8 cellular contexts compared by ENCODE assay signal in the genomic region with DNA sequence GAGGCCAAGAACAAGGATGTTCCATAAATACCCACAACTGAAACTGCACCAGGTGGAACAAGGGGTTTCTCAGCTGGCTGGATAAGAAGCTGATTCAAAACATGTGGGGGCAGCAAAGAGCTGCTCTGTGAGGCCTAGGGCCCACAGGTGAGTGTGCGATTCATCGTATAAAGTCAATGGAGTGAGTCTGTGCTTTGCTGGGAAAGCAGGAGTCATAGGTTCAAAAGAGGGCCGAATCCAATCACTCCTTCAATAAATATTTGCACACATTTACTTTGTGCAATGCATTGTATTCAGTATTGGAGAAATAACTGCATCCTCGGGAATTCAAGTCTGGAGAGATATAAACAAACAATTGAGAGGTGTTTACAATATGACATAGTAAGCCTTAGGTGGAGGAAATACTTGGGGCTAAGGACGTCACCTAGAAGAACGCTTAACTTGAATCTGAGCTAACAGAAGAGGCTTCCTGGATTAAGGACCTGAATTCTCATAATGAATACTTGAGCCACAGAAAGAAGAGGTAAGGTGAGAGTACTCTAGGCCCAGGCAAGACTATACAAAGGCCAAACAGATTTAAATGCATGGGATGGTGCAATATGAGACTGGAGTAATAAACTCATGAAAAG.
A peak's percentile ranks its signal among the peaks of the same experiment; 100 is the strongest.
DNase-seq lines count a peak whose midpoint lies in the region; ATAC-seq, FAIRE-seq and TF ChIP-seq lines count a peak whose summit lies in the region.

No MANE protein-coding gene starts in this region.

- peak overlapping the region; percentile 64 to 75 (median 71) for H3K27ac Mint-ChIP-seq in nephron

- FAIRE-seq in bronchial epithelial cell (lab: Jason Lieb, UNC): peak; percentile 7

- peak; percentile 46 for DNase-seq in GM12865 (ENCODE audit: low read depth)
- peak; percentile 23 for DNase-seq in LNCaP clone FGC (ENCODE audit: low read depth)
- peak; percentile 67 for DNase-seq in bronchial epithelial cell (ENCODE audit: low read depth)
- no peak for DNase-seq in SW 1271 (lab: John Stamatoyannopoulos, UW)
- no peak for DNase-seq in NCI-H187 (lab: John Stamatoyannopoulos, UW)

- H3K4me3 ChIP-seq in GM12865 (ENCODE audit: low read depth, low read length): no peak overlapping the region
- H3K4me3 ChIP-seq in LNCaP clone FGC (ENCODE audit: low read depth, low read length): no peak overlapping the region
- H3K4me3 ChIP-seq in bronchial epithelial cell (ENCODE audit: low read depth, low read length): no peak overlapping the region

- TF ChIP-seq CTCF in GM12865 (IDR thresholded peaks at IDR 0.05; ENCODE audit: insufficient read depth, low read depth, low read length, missing control alignments) (peak; percentile 29), LNCaP clone FGC (IDR thresholded peaks at IDR 0.05; ENCODE audit: control insufficient read depth, extremely low read depth, insufficient read depth) (peak; percentile 69), bronchial epithelial cell (IDR thresholded peaks at IDR 0.05; ENCODE audit: insufficient read depth, low read length, severe bottlenecking) (peak; percentile 73), nephron (IDR thresholded peaks at IDR 0.05; ENCODE audit: unreplicated experiment in 3 of 3) (peak; percentile 41 to 45 (median 44))

- no peaks in the 10 kb centered on the region for H3K36me3 Mint-ChIP-seq in nephron (ENCODE audit: low read depth)

- H3K4me1 Mint-ChIP-seq in nephron: peaks cover 30% of the 10 kb centered on the region

- no peaks in the 10 kb centered on the region for H3K36me3 ChIP-seq in bronchial epithelial cell (ENCODE audit: control insufficient read depth, insufficient read depth, low read length)

- H3K9me3 Mint-ChIP-seq in nephron: no peaks in the 10 kb centered on the region

- H3K27me3 Mint-ChIP-seq in nephron (ENCODE audit: low read depth): no peaks in the 10 kb centered on the region

- H3K4me3 Mint-ChIP-seq in nephron: no peak overlapping the region

- ATAC-seq in HG03159 (IDR thresholded peaks at IDR 0.05; ENCODE audit: unreplicated experiment) (no peak), GM18517 (IDR thresholded peaks at IDR 0.05; ENCODE audit: unreplicated experiment) (no peak)

- H3K27me3 ChIP-seq in bronchial epithelial cell (ENCODE audit: control insufficient read depth, insufficient read depth, low read length): no peaks in the 10 kb centered on the region

Comparison
In these comparisons a context has a peak if more than half of its experiments do, and no peak if none do; other contexts are left out.
1. DNase-seq: peak in GM12865 (single experiment), LNCaP clone FGC (single experiment) and bronchial epithelial cell (single experiment); none in SW 1271 (0 of 2) and NCI-H187 (0 of 2).
2. Peak in every context shown above with its lines, with median percentiles within 50 percentile points of each other: CTCF ChIP-seq.